In the genomic region with DNA sequence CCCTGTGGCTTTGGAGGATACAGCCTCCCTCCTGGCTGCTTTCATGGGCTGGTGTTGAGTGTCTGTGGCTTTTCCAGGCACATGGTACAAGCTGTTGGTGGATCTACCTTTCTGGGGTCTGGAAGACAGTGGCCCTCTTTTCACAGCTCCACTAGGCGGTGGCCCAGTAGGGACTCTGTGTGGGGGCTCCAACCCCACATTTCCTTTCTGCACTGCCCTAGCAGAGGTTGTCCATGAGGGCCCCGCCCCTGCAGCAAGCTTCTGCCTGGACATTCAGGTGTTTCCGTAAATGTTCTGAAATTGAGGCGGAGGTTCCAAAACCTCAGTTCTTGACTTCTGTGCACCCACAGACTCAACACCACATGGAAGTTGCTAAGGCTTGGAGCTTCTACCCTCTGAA, we compare ENCODE assay signal across 13 cellular contexts. TPM values are rescaled to one million over a fixed set of nuclear protein-coding genes. Genes with fewer than 3 reads are reported as not detected.
"Had no signal": no experiment of that assay in that cellular context is flagged by ENCODE, and none has a peak within 500 bp of the region (broad histone marks: within the 10 kb centered on the region; RNA-seq: fewer than 3 reads in every experiment).

No MANE protein-coding gene starts in this region.

RNA-seq across cellular contexts. Expression of a gene that starts 42.6 kb away (rescaled TPM):
- total RNA-seq: activated B cell treated with CpG ODN at 0.5 μM for 24 hours; activated CD4-positive, alpha-beta memory T cell treated with anti-CD3 and anti-CD28 coated beads for 36 hours; activated CD4-positive, alpha-beta memory T cell treated with anti-CD3 and anti-CD28 coated beads, Interleukin-2, amount 10 ng/mL, durations not matched to agents 7 days and 5 days; activated CD4-positive, alpha-beta T cell treated with anti-CD3 and anti-CD28 coated beads for 36 hours; activated CD4-positive, alpha-beta T cell treated with anti-CD3 and anti-CD28 coated beads, Interleukin-2, amount 10 ng/mL, durations not matched to agents 24 days and 14 days; activated CD4-positive, alpha-beta T cell treated with anti-CD3 and anti-CD28 coated beads, Interleukin-2, amount 10 ng/mL, durations not matched to agents 7 days and 5 days; activated CD8-positive, alpha-beta memory T cell treated with anti-CD3 and anti-CD28 coated beads for 36 hours; activated CD8-positive, alpha-beta memory T cell treated with anti-CD3 and anti-CD28 coated beads, Interleukin-2, amount 10 ng/mL, durations not matched to agents 7 days and 5 days; activated CD8-positive, alpha-beta T cell treated with anti-CD3 and anti-CD28 coated beads for 36 hours; activated CD8-positive, alpha-beta T cell treated with anti-CD3 and anti-CD28 coated beads, Interleukin-2, amount 10 ng/mL, durations not matched to agents 7 days and 5 days; T-helper 1 cell treated with Interleukin-12 subunit alpha and Interleukin-12 subunit beta and Interleukin-4 antibody, amounts not matched to agents 30 ng/mL and 1 ng/mL, for 36 hours; T-helper 17 cell; T-helper 2 cell treated with Interferon-gamma antibody and Interleukin-4, amounts not matched to agents 100 ng/mL and 5 ng/mL, for 36 hours had no signal
